ENCODE assay signal across 36 cellular contexts in the genomic region with DNA sequence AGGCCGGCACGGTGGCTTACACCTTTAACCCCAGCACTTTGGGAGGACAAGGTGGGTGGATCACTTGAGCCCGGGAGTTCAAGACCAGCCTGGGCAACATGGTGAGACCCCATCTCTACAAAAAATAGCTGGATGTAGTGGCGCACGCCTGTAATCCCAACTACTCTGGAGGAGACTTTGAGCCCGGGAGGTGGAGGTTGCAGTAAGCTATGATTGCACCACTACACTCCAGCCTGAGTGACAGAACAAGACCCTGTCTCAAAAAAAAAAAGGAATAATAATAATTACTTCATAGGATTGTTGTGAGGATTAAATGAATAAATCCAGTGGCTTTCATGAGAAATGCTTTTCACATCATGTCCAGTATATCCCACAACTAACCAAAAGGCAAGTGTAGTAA. TPM values are rescaled to one million over a fixed set of nuclear protein-coding genes. Genes with fewer than 3 reads are reported as not detected.
"Had no signal": no experiment of that assay in that cellular context is flagged by ENCODE, and none has a peak within 500 bp of the region (broad histone marks: within the 10 kb centered on the region; RNA-seq: fewer than 3 reads in every experiment).

No MANE protein-coding gene starts in this region.

- H3K4me3 Mint-ChIP-seq: naive B cell; naive thymus-derived CD8-positive, alpha-beta T cell; natural killer cell treated with Interleukin-12 subunit alpha and Interleukin-12 subunit beta and Interleukin-15 and Interleukin-18, amount 100 ng/mL, for 72 hours; nephron progenitor cell; neural crest cell; stimulated activated effector memory CD8-positive, alpha-beta T cell treated with anti-CD3 and anti-CD28 coated beads, Interleukin-12 subunit alpha, Interleukin-12 subunit beta, amount 100 ng/mL, for 72 hours; stimulated activated naive B cell treated with anti-CD40 and anti-IgM and Interleukin-4, amounts not matched to agents 10 μg/mL and 1 μg/mL and 100 μg/mL, for 72 hours; stimulated activated naive CD8-positive, alpha-beta T cell treated with anti-CD3 and anti-CD28 coated beads, Interleukin-15, Interleukin-2, amounts not matched to agents 100 ng/mL and 50 ng/mL, for 24 hours had no signal

- H3K27ac Mint-ChIP-seq: naive thymus-derived CD8-positive, alpha-beta T cell; natural killer cell treated with Interleukin-12 subunit alpha and Interleukin-12 subunit beta and Interleukin-15 and Interleukin-18, amount 100 ng/mL, for 72 hours; nephron progenitor cell; progenitor cell of endocrine pancreas; stimulated activated effector memory CD8-positive, alpha-beta T cell treated with anti-CD3 and anti-CD28 coated beads, Interleukin-12 subunit alpha, Interleukin-12 subunit beta, amount 100 ng/mL, for 72 hours; stimulated activated naive B cell treated with anti-CD40 and anti-IgM and Interleukin-4, amounts not matched to agents 10 μg/mL and 1 μg/mL and 100 μg/mL, for 72 hours; stimulated activated naive CD8-positive, alpha-beta T cell treated with anti-CD3 and anti-CD28 coated beads, Interleukin-15, Interleukin-2, amounts not matched to agents 100 ng/mL and 50 ng/mL, for 24 hours had no signal

- H3K9me3 Mint-ChIP-seq: natural killer cell treated with Interleukin-12 subunit alpha and Interleukin-12 subunit beta and Interleukin-15 and Interleukin-18, amount 100 ng/mL, for 72 hours; neural crest cell; stimulated activated effector memory CD8-positive, alpha-beta T cell treated with anti-CD3 and anti-CD28 coated beads, Interleukin-12 subunit alpha, Interleukin-12 subunit beta, amount 100 ng/mL, for 72 hours; stimulated activated naive CD8-positive, alpha-beta T cell treated with anti-CD3 and anti-CD28 coated beads, Interleukin-15, Interleukin-2, amounts not matched to agents 100 ng/mL and 50 ng/mL, for 24 hours had no signal

- H3K27ac ChIP-seq: neutrophil, pancreas, psoas muscle, skin epidermis, spleen, stomach, thoracic aorta, thyroid gland, tibial nerve, upper lobe of left lung, vagina had no signal

- ATAC-seq: naive thymus-derived CD8-positive, alpha-beta T cell; natural killer cell treated with Interleukin-12 subunit alpha and Interleukin-12 subunit beta and Interleukin-15 and Interleukin-18, amount 100 ng/mL, for 72 hours; psoas muscle; right cardiac atrium; sciatic nerve; stimulated activated effector memory CD8-positive, alpha-beta T cell treated with anti-CD3 and anti-CD28 coated beads, Interleukin-12 subunit alpha, Interleukin-12 subunit beta, amount 100 ng/mL, for 72 hours; stimulated activated naive B cell treated with anti-CD40 and anti-IgM and Interleukin-4, amounts not matched to agents 10 μg/mL and 1 μg/mL and 100 μg/mL, for 72 hours had no signal

- H3K27me3 Mint-ChIP-seq: progenitor cell of endocrine pancreas; stimulated activated naive CD8-positive, alpha-beta T cell treated with anti-CD3 and anti-CD28 coated beads, Interleukin-15, Interleukin-2, amounts not matched to agents 100 ng/mL and 50 ng/mL, for 24 hours had no signal

- DNase-seq: naive B cell; naive thymus-derived CD8-positive, alpha-beta T cell; nephron progenitor cell; nucleus accumbens; pancreas; posterior cingulate gyrus; psoas muscle; right cardiac atrium; spleen; stimulated activated CD4-positive, alpha-beta T cell treated with anti-CD3 and anti-CD28 coated beads, Interleukin-12 subunit alpha, Interleukin-12 subunit beta, amount 100 ng/mL, for 4 hours; stimulated activated CD4-positive, alpha-beta T cell treated with anti-CD3 and anti-CD28 coated beads, Interleukin-2, amount 100 ng/mL, for 24 hours; stimulated activated CD4-positive, alpha-beta T cell treated with anti-CD3 and anti-CD28 coated beads, Interleukin-2, amount 100 ng/mL, for 48 hours; stimulated activated CD4-positive, alpha-beta T cell treated with anti-CD3 and anti-CD28 coated beads, Interleukin-4, amount 100 ng/mL, for 24 hours; stimulated activated naive B cell treated with anti-CD40 and anti-IgM and Interleukin-4, amounts not matched to agents 10 μg/mL and 1 μg/mL and 100 μg/mL, for 72 hours; stimulated activated naive CD4-positive, alpha-beta T cell treated with Interleukin-2 at 50 U/mL for 16 hours; stomach; thyroid gland; trophoblast cell; upper lobe of left lung had no signal

- H3K4me1 Mint-ChIP-seq: naive B cell; naive thymus-derived CD8-positive, alpha-beta T cell; neural crest cell; stimulated activated effector memory CD8-positive, alpha-beta T cell treated with anti-CD3 and anti-CD28 coated beads, Interleukin-12 subunit alpha, Interleukin-12 subunit beta, amount 100 ng/mL, for 72 hours; stimulated activated naive B cell treated with anti-CD40 and anti-IgM and Interleukin-4, amounts not matched to agents 10 μg/mL and 1 μg/mL and 100 μg/mL, for 72 hours had no signal

- H3K4me1 ChIP-seq: pancreas, psoas muscle, thyroid gland, vagina had no signal

- H3K27me3 ChIP-seq: neutrophil, pancreas, spleen, stomach, thyroid gland, tibial nerve, upper lobe of left lung, vagina had no signal

- H3K36me3 Mint-ChIP-seq: naive B cell; natural killer cell treated with Interleukin-12 subunit alpha and Interleukin-12 subunit beta and Interleukin-15 and Interleukin-18, amount 100 ng/mL, for 72 hours; stimulated activated effector memory CD8-positive, alpha-beta T cell treated with anti-CD3 and anti-CD28 coated beads, Interleukin-12 subunit alpha, Interleukin-12 subunit beta, amount 100 ng/mL, for 72 hours; stimulated activated naive B cell treated with anti-CD40 and anti-IgM and Interleukin-4, amounts not matched to agents 10 μg/mL and 1 μg/mL and 100 μg/mL, for 72 hours had no signal

- H3K4me2 ChIP-seq: smooth muscle cell had no signal

- H3K36me3 ChIP-seq: neutrophil, pancreas, spleen, stomach, thoracic aorta, thyroid gland, tibial nerve, upper lobe of left lung, vagina had no signal

- H3K4me3 ChIP-seq: pancreas, psoas muscle, skin epidermis, smooth muscle cell, spleen, stomach, thoracic aorta, thyroid gland, tibial nerve, upper lobe of left lung, vagina had no signal

- H3K9me3 ChIP-seq: neutrophil, pancreas, psoas muscle, spleen, stomach, thoracic aorta, thyroid gland, upper lobe of left lung, vagina had no signal

RNA-seq across cellular contexts. Expression of gene IGSF23, which starts 8.0 kb away (rescaled TPM):
- total RNA-seq: naive thymus-derived CD8-positive, alpha-beta T cell; natural killer cell treated with Interleukin-12 subunit alpha and Interleukin-12 subunit beta and Interleukin-15 and Interleukin-18, amount 100 ng/mL, for 72 hours; neural crest cell; omental fat pad; osteocyte; right cardiac atrium; sciatic nerve; smooth muscle cell; spleen; subcutaneous adipose tissue; temporal lobe; thoracic aorta; thyroid gland; tibial nerve; upper lobe of left lung; ureter; vagina had no signal
- polyA plus RNA-seq: naive thymus-derived CD8-positive, alpha-beta T cell; right cardiac atrium; smooth muscle cell; spleen; stomach had no signal
